In genomic region chr3:185335799-185336198, GRCh38 we compare ENCODE assay signal across 13 cellular contexts.
A peak's percentile ranks its signal among the peaks of the same experiment; 100 is the strongest.
DNase-seq lines count a peak whose midpoint lies in the region; ATAC-seq and TF ChIP-seq lines count a peak whose summit lies in the region.
"Had no signal": no experiment of that assay in that cellular context is flagged by ENCODE, and none has a peak within 500 bp of the region (broad histone marks: within the 10 kb centered on the region; RNA-seq: fewer than 3 reads in every experiment).

No MANE protein-coding gene starts in this region.

- no peak for ATAC-seq in GM18873 (IDR thresholded peaks at IDR 0.05; ENCODE audit: low FRiP score, unreplicated experiment)

- TF ChIP-seq CTCF in epithelial cell of esophagus (IDR thresholded peaks at IDR 0.05; ENCODE audit: insufficient read depth, low read depth, low read length, missing control alignments) = no peak

- no peak overlapping the region for H3K4me3 ChIP-seq in epithelial cell of esophagus (ENCODE audit: low read length)
- H3K4me3 ChIP-seq: coronary artery, skin epidermis had no signal

- DNase-seq in GM03348 (ENCODE audit: low spot score) (peak; percentile 34), NCI-H69 (lab: John Stamatoyannopoulos, UW) (peak; percentile 58), epithelial cell of esophagus (ENCODE audit: low read depth) (peak; percentile 92), non-pigmented ciliary epithelial cell (ENCODE audit: low read depth) (peak; percentile 26), D341Med (ENCODE audit: low spot score) (no peak), MV-4-11 (lab: John Stamatoyannopoulos, UW) (no peak)
- no peak for DNase-seq in effector CD4-positive, alpha-beta T cell
- DNase-seq: DND-41, NCI-H2081, WERI-Rb-1 had no signal

Comparison
In these comparisons a context has a peak if more than half of its experiments do, and no peak if none do; other contexts are left out.
1. DNase-seq: peak in GM03348 (single experiment), NCI-H69 (single experiment), epithelial cell of esophagus (single experiment) and non-pigmented ciliary epithelial cell (single experiment); none in D341Med (single experiment), effector CD4-positive, alpha-beta T cell (single experiment) and MV-4-11 (single experiment).